1 cellular context compared by ENCODE assay signal in the genomic region with DNA sequence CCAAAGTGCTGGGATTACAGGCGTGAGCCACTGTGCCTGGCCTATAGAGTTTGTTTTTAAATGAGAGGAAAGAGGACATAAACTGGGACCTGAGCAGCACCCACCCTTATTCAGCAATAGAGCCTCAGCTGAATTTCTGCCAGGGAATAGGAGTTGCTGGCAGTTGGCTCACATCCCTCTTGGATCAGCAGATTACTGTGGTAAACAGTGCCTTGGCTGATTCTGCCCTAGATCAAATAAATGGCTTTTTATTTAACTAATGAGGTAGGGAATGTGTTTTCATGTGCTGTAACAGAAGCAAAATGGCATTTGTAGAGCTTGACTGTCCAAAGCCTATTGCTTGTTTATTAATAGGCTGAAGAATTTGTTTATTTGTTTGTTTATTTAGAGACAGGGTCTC.
TF ChIP-seq lines count a peak whose summit lies in the region.

No MANE protein-coding gene starts in this region.

TF ChIP-seq in SK-N-SH, 30 proteins besides CTCF, POLR2A, EP300 and RAD21:
- no peak for TF ChIP-seq ELF1 (IDR thresholded peaks at IDR 0.05)
- no peak for TF ChIP-seq RFX5 (IDR thresholded peaks at IDR 0.05; ENCODE audit: low read length)
TF ChIP-seq in SK-N-SH: peak in this region for 0.
